ENCODE assay signal across 15 cellular contexts in the genomic region with DNA sequence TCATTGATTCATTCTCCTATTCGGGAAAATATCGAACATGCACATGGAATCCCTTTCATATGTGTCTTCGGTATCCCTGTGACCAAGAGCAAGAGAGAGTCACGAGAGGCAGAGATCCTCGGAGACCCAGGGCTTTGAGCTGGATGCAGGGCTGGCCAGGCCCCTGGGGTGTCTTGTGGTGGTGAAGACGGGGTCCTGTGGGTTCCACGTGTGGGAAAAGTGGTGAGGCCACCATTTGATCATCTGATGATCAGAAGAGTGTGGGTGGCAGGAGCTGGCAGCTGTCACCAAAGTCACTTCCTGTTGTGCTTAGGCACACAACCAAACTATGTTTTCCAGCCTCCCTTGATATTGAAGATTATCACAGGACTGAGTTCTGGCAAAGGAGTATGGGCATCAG.
"Had no signal": no experiment of that assay in that cellular context is flagged by ENCODE, and none has a peak within 500 bp of the region (broad histone marks: within the 10 kb centered on the region; RNA-seq: fewer than 3 reads in every experiment).

No MANE protein-coding gene starts in this region.

- H3K27ac Mint-ChIP-seq: activated naive CD8-positive, alpha-beta T cell treated with anti-CD3 and anti-CD28 coated beads for 36 hours; T-helper 1 cell treated with Interleukin-12 subunit alpha and Interleukin-12 subunit beta and Interleukin-4 antibody, amounts not matched to agents 30 μg/mL and 1 μg/mL, for 36 hours had no signal

- H3K27me3 ChIP-seq: foreskin keratinocyte, hepatocyte, right atrium auricular region, thyroid gland had no signal

- H3K9me3 Mint-ChIP-seq: activated naive CD8-positive, alpha-beta T cell treated with anti-CD3 and anti-CD28 coated beads for 36 hours; T-helper 1 cell treated with Interleukin-12 subunit alpha and Interleukin-12 subunit beta and Interleukin-4 antibody, amounts not matched to agents 30 μg/mL and 1 μg/mL, for 36 hours had no signal

- H3K4me3 Mint-ChIP-seq: activated naive CD8-positive, alpha-beta T cell treated with anti-CD3 and anti-CD28 coated beads for 36 hours; neural crest cell; T-helper 1 cell treated with Interleukin-12 subunit alpha and Interleukin-12 subunit beta and Interleukin-4 antibody, amounts not matched to agents 30 μg/mL and 1 μg/mL, for 36 hours had no signal

- H3K4me1 Mint-ChIP-seq: neural crest cell had no signal

- H3K4me1 ChIP-seq: foreskin keratinocyte, prostate gland, right atrium auricular region, thyroid gland had no signal

- ATAC-seq: foreskin keratinocyte had no signal

- H3K36me3 Mint-ChIP-seq: activated naive CD8-positive, alpha-beta T cell treated with anti-CD3 and anti-CD28 coated beads for 36 hours had no signal

- DNase-seq: activated CD4-positive, alpha-beta T cell treated with anti-CD3 and anti-CD28 coated beads for 1 hour; activated naive CD8-positive, alpha-beta T cell treated with anti-CD3 and anti-CD28 coated beads for 36 hours; amygdala; foreskin keratinocyte; midbrain; stimulated activated CD4-positive, alpha-beta T cell treated with anti-CD3 and anti-CD28 coated beads, Interleukin-2, amount 100 ng/mL, for 24 hours; stimulated activated naive CD4-positive, alpha-beta T cell treated with Interleukin-2 at 50 U/mL for 16 hours; thyroid gland had no signal

- H3K27ac ChIP-seq: cardiac muscle cell, dorsolateral prefrontal cortex, foreskin keratinocyte, hepatocyte, prostate gland, right atrium auricular region, thyroid gland had no signal

- H3K9me3 ChIP-seq: prostate gland, thyroid gland had no signal

- H3K36me3 ChIP-seq: cardiac muscle cell, prostate gland, right atrium auricular region, thyroid gland had no signal

- H3K4me3 ChIP-seq: cardiac muscle cell, dorsolateral prefrontal cortex, hepatocyte, prostate gland, right atrium auricular region, thyroid gland had no signal
